8 cellular contexts compared by ENCODE assay signal in genomic region chr2:237695201-237695780, GRCh38.
DNase-seq lines count a peak whose midpoint lies in the region; ATAC-seq and TF ChIP-seq lines count a peak whose summit lies in the region.

No MANE protein-coding gene starts in this region.

- CTCF ChIA-PET in HEK293 (lab: Yijun Ruan, JAX): interaction anchor here (0.5 kb wide), 1 partner anchor 562 kb away, joined by 4 read pairs; no protein-coding TSS in a partner anchor

- H3K27me3 Mint-ChIP-seq in CD14-positive monocyte (ENCODE audit: low read depth in 3 of 3): peaks cover 0 to 3% (median 0%) of the 10 kb centered on the region in 3 donors

- H3K9ac ChIP-seq in fibroblast of lung (ENCODE audit: insufficient read depth, low read length) (no peak overlapping the region), skeletal muscle tissue (ENCODE audit: low read depth in 1 of 3, low read length in 3 of 3) (peak overlapping the region in 2 of 3 donors; percentile 82 to 89)

- POLR2A ChIA-PET in HEK293 (lab: Yijun Ruan, JAX): no interaction called here

- DNase-seq in CD14-positive monocyte (ENCODE audit: low spot score) (no peak), SW 1271 (lab: John Stamatoyannopoulos, UW) (peak; percentile 69 to 93), fibroblast of lung (ENCODE audit: low read depth in 2 of 2) (peak; percentile 96 to 97)
- DNase-seq in stimulated activated CD4-positive, alpha-beta T cell treated with anti-CD3 and anti-CD28 coated beads, Interleukin-1b, Interleukin-23, amount 100 ng/mL, for 48 hours: no peak

- peak overlapping the region; percentile 96 to 99 (median 99) for H3K27ac Mint-ChIP-seq in CD14-positive monocyte

- no peaks in the 10 kb centered on the region for H3K9me3 ChIP-seq in HEK293 (ENCODE audit: control insufficient read depth, insufficient read depth, low read depth, low read length)
- H3K9me3 ChIP-seq in fibroblast of lung (ENCODE audit: control insufficient read depth, insufficient read depth, low read depth, low read length): no peaks in the 10 kb centered on the region
- no peaks in the 10 kb centered on the region for H3K9me3 ChIP-seq in skeletal muscle tissue (ENCODE audit: control insufficient read depth in 3 of 3, low read length in 3 of 3)

- H3K36me3 Mint-ChIP-seq in CD14-positive monocyte: peaks cover 37 to 38% of the 10 kb centered on the region in 2 donors

- peaks cover 48% of the 10 kb centered on the region for H3K4me1 ChIP-seq in HEK293 (ENCODE audit: control insufficient read depth, insufficient read depth, low read length)
- H3K4me1 ChIP-seq in fibroblast of lung (ENCODE audit: control insufficient read depth, extremely low read depth, insufficient read depth, low read length): peaks cover 22% of the 10 kb centered on the region
- peaks cover 75 to 80% (median 80%) of the 10 kb centered on the region in 3 donors for H3K4me1 ChIP-seq in skeletal muscle tissue (ENCODE audit: control insufficient read depth in 3 of 3, insufficient read depth in 3 of 3, low read length in 3 of 3)

- H2AFZ ChIP-seq in fibroblast of lung (ENCODE audit: low read length): no peak overlapping the region

- intact Hi-C loops in CD14-positive monocyte (cut with micrococcal nuclease): loop anchor here in 1 of 2 donors (1.0 kb wide), 1 partner anchor 8 kb away; no protein-coding TSS in a partner anchor

- H3K4me1 Mint-ChIP-seq in CD14-positive monocyte: peaks cover 66% of the 10 kb centered on the region

- peaks cover 0 to 2% (median 0%) of the 10 kb centered on the region in 7 donors for H3K9me3 Mint-ChIP-seq in CD14-positive monocyte

- H3K27me3 ChIP-seq in fibroblast of lung (ENCODE audit: control insufficient read depth, insufficient read depth, low read length) (no peaks in the 10 kb centered on the region), skeletal muscle tissue (ENCODE audit: control insufficient read depth in 3 of 3, insufficient read depth in 3 of 3, low read length in 3 of 3) (no peaks in the 10 kb centered on the region)

- H3K36me3 ChIP-seq in HEK293 (ENCODE audit: control insufficient read depth in 2 of 2, insufficient read depth in 1 of 2, low read length in 2 of 2) (no peaks in the 10 kb centered on the region), fibroblast of lung (ENCODE audit: control insufficient read depth, insufficient read depth, low read length) (peaks cover 2% of the 10 kb centered on the region), skeletal muscle tissue (ENCODE audit: control insufficient read depth in 3 of 3, insufficient read depth in 3 of 3, low read length in 3 of 3) (no peaks in the 10 kb centered on the region)

- ATAC-seq in GM19351 (IDR thresholded peaks at IDR 0.05; ENCODE audit: unreplicated experiment) (no peak), GM19452 (IDR thresholded peaks at IDR 0.05; ENCODE audit: unreplicated experiment) (no peak)

- peaks cover 71% of the 10 kb centered on the region for H3K79me2 ChIP-seq in fibroblast of lung (ENCODE audit: control insufficient read depth, insufficient read depth, low read length)

- no peak overlapping the region for H3K4me3 ChIP-seq in HEK293 (ENCODE audit: low read depth, low read length)
- H3K4me3 ChIP-seq in fibroblast of lung (replicated peaks in 1 of 4; ENCODE audit: control extremely low read depth in 1 of 4, insufficient read depth in 1 of 4, low read depth in 3 of 4, low read length in 4 of 4): peak overlapping the region in 2 of 4 experiments; percentile 7 to 35
- H3K4me3 ChIP-seq in skeletal muscle tissue (ENCODE audit: low read length in 3 of 3): peak overlapping the region; percentile 30 to 85 (median 68)

- peak overlapping the region; percentile 70 for H3K4me2 ChIP-seq in fibroblast of lung (ENCODE audit: extremely low read depth, insufficient read depth, low read length)

- no peaks in the 10 kb centered on the region for H4K20me1 ChIP-seq in fibroblast of lung (ENCODE audit: control insufficient read depth, extremely low read depth, insufficient read depth, low read length)

- H3K27ac ChIP-seq in HEK293 (ENCODE audit: extremely low read depth, low read depth, low read length): peak overlapping the region; percentile 66
- peak overlapping the region; percentile 95 for H3K27ac ChIP-seq in fibroblast of lung (ENCODE audit: insufficient read depth, low read length)
- peak overlapping the region; percentile 87 for H3K27ac ChIP-seq in skeletal muscle tissue (ENCODE audit: low read depth, low read length)

- no peak for TF ChIP-seq CTCF in CD14-positive monocyte (IDR thresholded peaks at IDR 0.05)
- no peak for TF ChIP-seq CTCF in HEK293 (tag by site-specific recombination; IDR thresholded peaks at IDR 0.05)
- no peak for TF ChIP-seq CTCF in fibroblast of lung (conservative IDR thresholded peaks at IDR 0.05 in 1 of 2, IDR thresholded peaks at IDR 0.05 in 1 of 2; ENCODE audit: low read depth in 1 of 2, low read length in 2 of 2)

- H3K4me3 Mint-ChIP-seq in CD14-positive monocyte: peak overlapping the region; percentile 100

TF ChIP-seq in HEK293, 187 proteins besides CTCF, POLR2A, EP300 and RAD21 (continues in another document):
- TF ChIP-seq ZNF600 (tag by site-specific recombination; IDR thresholded peaks at IDR 0.05): peak; percentile 77
- TF ChIP-seq BCL11A (tag by site-specific recombination; IDR thresholded peaks at IDR 0.05; ENCODE audit: low read depth): peak; percentile 75
- TF ChIP-seq ZEB2 (tag by site-specific recombination; IDR thresholded peaks at IDR 0.05): peak; percentile 73
- TF ChIP-seq MEIS1 (CRISPR knock-in tag; IDR thresholded peaks at IDR 0.05; ENCODE audit: borderline replicate concordance): no peak
- peak; percentile 77 for TF ChIP-seq IKZF3 (tag by site-specific recombination; IDR thresholded peaks at IDR 0.05)
- no peak for TF ChIP-seq ZNF133 (tag by site-specific recombination; IDR thresholded peaks at IDR 0.05)
- TF ChIP-seq ZNF2 (tag by site-specific recombination; IDR thresholded peaks at IDR 0.05): peak; percentile 37; the same call in 1 of the 2 replicates
- TF ChIP-seq ZNF248 (tag by site-specific recombination; IDR thresholded peaks at IDR 0.05): no peak
- no peak for TF ChIP-seq KLF1 (tag by site-specific recombination; IDR thresholded peaks at IDR 0.05)
- TF ChIP-seq GFI1B (tag by site-specific recombination; IDR thresholded peaks at IDR 0.05): peak; percentile 55
- no peak for TF ChIP-seq ZNF555 (tag by site-specific recombination; conservative IDR thresholded peaks at IDR 0.05)
- 0 out of 2 replicates have a peak, but pooled peaks have one; percentile 21 for TF ChIP-seq ZBTB11 (tag by site-specific recombination; conservative IDR thresholded peaks at IDR 0.05; ENCODE audit: low read depth)
- no peak for TF ChIP-seq SCRT1 (tag by site-specific recombination; IDR thresholded peaks at IDR 0.05; ENCODE audit: borderline replicate concordance)
- TF ChIP-seq PRDM10 (tag by site-specific recombination; IDR thresholded peaks at IDR 0.05): peak; percentile 46
- peak; percentile 21; the same call in 1 of the 2 replicates for TF ChIP-seq ZNF585B (tag by site-specific recombination; IDR thresholded peaks at IDR 0.05)
- 0 out of 2 replicates have a peak, but pooled peaks have one; percentile 33 for TF ChIP-seq ZBTB21 (tag by site-specific recombination; IDR thresholded peaks at IDR 0.05)

Comparison
In these comparisons a context has a peak if more than half of its experiments do, and no peak if none do; other contexts are left out.
1. DNase-seq: peak in SW 1271 (2 of 2) and fibroblast of lung (2 of 2); none in CD14-positive monocyte (single experiment) and stimulated activated CD4-positive, alpha-beta T cell treated with anti-CD3 and anti-CD28 coated beads, Interleukin-1b, Interleukin-23, amount 100 ng/mL, for 48 hours (single experiment).
2. Peak in every context shown above with its lines, with median percentiles within 50 percentile points of each other: H3K27ac ChIP-seq.